ENCODE assay signal across 32 cellular contexts in genomic region chr14:104152246-104152575, GRCh38. TPM values are rescaled to one million over a fixed set of nuclear protein-coding genes. Genes with fewer than 3 reads are reported as not detected.
"Had no signal": no experiment of that assay in that cellular context is flagged by ENCODE, and none has a peak within 500 bp of the region (broad histone marks: within the 10 kb centered on the region; RNA-seq: fewer than 3 reads in every experiment).

No MANE protein-coding gene starts in this region.

- H3K4me3 Mint-ChIP-seq: activated B cell treated with CpG ODN at 0.5 μM for 24 hours; activated naive CD8-positive, alpha-beta T cell treated with anti-CD3 and anti-CD28 coated beads for 36 hours; activated naive CD8-positive, alpha-beta T cell treated with anti-CD3 and anti-CD28 coated beads, Interleukin-2, amount 50 U/mL, for 24 hours; activated T-cell treated with anti-CD3 and anti-CD28 coated beads, Interleukin-2, amount 50 U/mL, for 24 hours; activated T-cell treated with anti-CD3 and anti-CD28 coated beads, Interleukin-2, amount 50 U/mL, for 72 hours; T-helper 17 cell; T-helper 2 cell treated with Interferon-gamma antibody and Interleukin-4, amounts not matched to agents 5 μg/mL and 100 μg/mL, for 36 hours had no signal

- H3K36me3 Mint-ChIP-seq: activated naive CD8-positive, alpha-beta T cell treated with anti-CD3 and anti-CD28 coated beads for 36 hours had no signal

- H3K36me3 ChIP-seq: adrenal gland, esophagus squamous epithelium, gastroesophageal sphincter had no signal

- H3K27ac ChIP-seq: epithelial cell of prostate, esophagus squamous epithelium, gastroesophageal sphincter had no signal

- FAIRE-seq: colon, endometrium, endothelial cell of umbilical vein had no signal

- H3K9me3 ChIP-seq: adrenal gland, body of pancreas, esophagus squamous epithelium, gastroesophageal sphincter had no signal

- ATAC-seq: activated CD4-positive, CD25-positive, alpha-beta regulatory T cell treated with anti-CD3 and anti-CD28 coated beads, Interleukin-2, amount 50 U/mL, for 24 hours; activated naive CD8-positive, alpha-beta T cell treated with anti-CD3 and anti-CD28 coated beads, Interleukin-2, amount 50 U/mL, for 24 hours; activated T-cell treated with anti-CD3 and anti-CD28 coated beads, Interleukin-2, amount 50 U/mL, for 72 hours; gastroesophageal sphincter; T-helper 17 cell had no signal

- H3K27ac Mint-ChIP-seq: activated B cell treated with CpG ODN at 0.5 μM for 24 hours; activated naive CD8-positive, alpha-beta T cell treated with anti-CD3 and anti-CD28 coated beads for 36 hours; activated naive CD8-positive, alpha-beta T cell treated with anti-CD3 and anti-CD28 coated beads, Interleukin-2, amount 50 U/mL, for 24 hours; activated T-cell treated with anti-CD3 and anti-CD28 coated beads, Interleukin-2, amount 50 U/mL, for 24 hours; activated T-cell treated with anti-CD3 and anti-CD28 coated beads, Interleukin-2, amount 50 U/mL, for 72 hours; T-helper 17 cell; T-helper 2 cell treated with Interferon-gamma antibody and Interleukin-4, amounts not matched to agents 5 μg/mL and 100 μg/mL, for 36 hours had no signal

- H3K4me3 ChIP-seq: adrenal gland, body of pancreas, esophagus squamous epithelium, gastroesophageal sphincter had no signal

- H3K9me3 Mint-ChIP-seq: activated B cell treated with CpG ODN at 0.5 μM for 24 hours; activated naive CD8-positive, alpha-beta T cell treated with anti-CD3 and anti-CD28 coated beads for 36 hours; activated naive CD8-positive, alpha-beta T cell treated with anti-CD3 and anti-CD28 coated beads, Interleukin-2, amount 50 U/mL, for 24 hours; activated T-cell treated with anti-CD3 and anti-CD28 coated beads, Interleukin-2, amount 50 U/mL, for 24 hours; activated T-cell treated with anti-CD3 and anti-CD28 coated beads, Interleukin-2, amount 50 U/mL, for 72 hours; T-helper 2 cell treated with Interferon-gamma antibody and Interleukin-4, amounts not matched to agents 5 μg/mL and 100 μg/mL, for 36 hours had no signal

- H3K27me3 Mint-ChIP-seq: activated naive CD8-positive, alpha-beta T cell treated with anti-CD3 and anti-CD28 coated beads, Interleukin-2, amount 50 U/mL, for 24 hours; T-helper 17 cell had no signal

- H3K4me1 Mint-ChIP-seq: activated B cell treated with CpG ODN at 0.5 μM for 24 hours had no signal

- DNase-seq: activated B cell treated with CpG ODN at 0.5 μM for 24 hours; activated CD4-positive, alpha-beta T cell treated with anti-CD3 and anti-CD28 coated beads for 48 hours; activated CD4-positive, alpha-beta T cell treated with anti-CD3 and anti-CD28 coated beads, Interleukin-2, amount 50 U/mL, for 1 hour; activated CD4-positive, alpha-beta T cell treated with anti-CD3 and anti-CD28 coated beads, Interleukin-2, amount 50 U/mL, for 48 hours; activated CD8-positive, alpha-beta memory T cell treated with anti-CD3 and anti-CD28 coated beads, Interleukin-2, amount 50 U/mL, for 48 hours; activated gamma-delta T cell; activated naive CD4-positive, alpha-beta T cell; activated naive CD4-positive, alpha-beta T cell treated with anti-CD3 and anti-CD28 coated beads, Interleukin-2, amount 50 U/mL, for 16 hours; activated naive CD8-positive, alpha-beta T cell treated with anti-CD3 and anti-CD28 coated beads for 36 hours; activated naive CD8-positive, alpha-beta T cell treated with anti-CD3 and anti-CD28 coated beads, Interleukin-2, amount 50 U/mL, for 24 hours; activated T-cell treated with anti-CD3 and anti-CD28 coated beads for 4 hours; activated T-cell treated with anti-CD3 and anti-CD28 coated beads, Interleukin-2, amount 50 U/mL, for 24 hours; activated T-cell treated with anti-CD3 and anti-CD28 coated beads, Interleukin-2, amount 50 U/mL, for 72 hours; amygdala; aorta; caudate nucleus; effector CD8-positive, alpha-beta T cell; esophagus squamous epithelium; foreskin melanocyte; T-helper 1 cell; T-helper 17 cell; T1000; WERI-Rb-1 had no signal

- H3K27me3 ChIP-seq: adrenal gland, body of pancreas had no signal

RNA-seq across cellular contexts. Expression of gene KIF26A, which starts 13.8 kb away (rescaled TPM):
- total RNA-seq: activated B cell treated with CpG ODN at 0.5 μM for 24 hours had no signal
